Comparison of ENCODE assay signal across 20 cellular contexts in genomic region chr16:5895137-5895536, GRCh38.
DNase-seq lines count a peak whose midpoint lies in the region; ATAC-seq, FAIRE-seq and TF ChIP-seq lines count a peak whose summit lies in the region.
"Had no signal": no experiment of that assay in that cellular context is flagged by ENCODE, and none has a peak within 500 bp of the region (broad histone marks: within the 10 kb centered on the region; RNA-seq: fewer than 3 reads in every experiment).

No MANE protein-coding gene starts in this region.

- H3K4me3 ChIP-seq in astrocyte (ENCODE audit: insufficient read depth, low read depth, low read length), result no peak overlapping the region
- H3K4me3 ChIP-seq in naive thymus-derived CD4-positive, alpha-beta T cell (ENCODE audit: low read length), result no peak overlapping the region
- H3K4me3 ChIP-seq: BLaER1, Peyer's patch had no signal

- no peaks in the 10 kb centered on the region for H3K9me3 ChIP-seq in astrocyte (ENCODE audit: insufficient read depth, low read depth, low read length)
- no peaks in the 10 kb centered on the region for H3K9me3 ChIP-seq in naive thymus-derived CD4-positive, alpha-beta T cell (ENCODE audit: control insufficient read depth in 2 of 3, low read length in 3 of 3)
- H3K9me3 ChIP-seq: BLaER1, Peyer's patch had no signal

- H3K27me3 ChIP-seq in astrocyte (ENCODE audit: insufficient read depth, low read length), result no peaks in the 10 kb centered on the region
- H3K27me3 ChIP-seq in naive thymus-derived CD4-positive, alpha-beta T cell (ENCODE audit: control insufficient read depth in 2 of 2, insufficient read depth in 2 of 2, low read length in 2 of 2), result no peaks in the 10 kb centered on the region
- H3K27me3 ChIP-seq: BLaER1, Peyer's patch had no signal

- no peaks in the 10 kb centered on the region for H4K20me1 ChIP-seq in astrocyte (ENCODE audit: insufficient read depth, low read length)
- H4K20me1 ChIP-seq: BLaER1 had no signal

- H3K4me1 Mint-ChIP-seq in astrocyte (ENCODE audit: low read depth, unreplicated experiment), result peaks cover 2% of the 10 kb centered on the region
- no peaks in the 10 kb centered on the region for H3K4me1 Mint-ChIP-seq in naive thymus-derived CD4-positive, alpha-beta T cell

- POLR2A ChIA-PET in naive thymus-derived CD4-positive, alpha-beta T cell (lab: Charles Lee), result no interaction called here

- no peak overlapping the region for H3K4me3 Mint-ChIP-seq in astrocyte (ENCODE audit: unreplicated experiment)
- no peak overlapping the region for H3K4me3 Mint-ChIP-seq in naive thymus-derived CD4-positive, alpha-beta T cell
- H3K4me3 Mint-ChIP-seq: CD4-positive, alpha-beta T cell had no signal

- H3K36me3 ChIP-seq in astrocyte (ENCODE audit: insufficient read depth, low read length), result no peaks in the 10 kb centered on the region
- no peaks in the 10 kb centered on the region for H3K36me3 ChIP-seq in naive thymus-derived CD4-positive, alpha-beta T cell (ENCODE audit: control insufficient read depth in 2 of 3, insufficient read depth in 3 of 3, low read length in 3 of 3)
- H3K36me3 ChIP-seq: BLaER1, Peyer's patch had no signal

- H3K79me2 ChIP-seq in astrocyte (ENCODE audit: insufficient read depth, low read length), result no peaks in the 10 kb centered on the region

- H3K27me3 Mint-ChIP-seq in astrocyte (ENCODE audit: low read depth, unreplicated experiment), result peaks cover 7% of the 10 kb centered on the region
- no peaks in the 10 kb centered on the region for H3K27me3 Mint-ChIP-seq in naive thymus-derived CD4-positive, alpha-beta T cell
- H3K27me3 Mint-ChIP-seq: CD4-positive, alpha-beta T cell had no signal

- H3K27ac Mint-ChIP-seq in astrocyte (ENCODE audit: unreplicated experiment), result no peak overlapping the region
- no peak overlapping the region for H3K27ac Mint-ChIP-seq in naive thymus-derived CD4-positive, alpha-beta T cell
- H3K27ac Mint-ChIP-seq: CD4-positive, alpha-beta T cell had no signal

- no peaks in the 10 kb centered on the region for H3K36me3 Mint-ChIP-seq in astrocyte (ENCODE audit: low read depth, unreplicated experiment)
- H3K36me3 Mint-ChIP-seq in naive thymus-derived CD4-positive, alpha-beta T cell, result no peaks in the 10 kb centered on the region

- CTCF ChIA-PET in naive thymus-derived CD4-positive, alpha-beta T cell (lab: Charles Lee), result no interaction called here

- peak; percentile 73 for DNase-seq in RCC 7860 (ENCODE audit: low spot score)
- peak; percentile 69 for DNase-seq in astrocyte (ENCODE audit: low read depth)
- peak; percentile 10 for DNase-seq in iris pigment epithelial cell (ENCODE audit: low read depth)
- peak; percentile 27 for DNase-seq in urothelium cell line (ENCODE audit: low spot score)
- no peak for DNase-seq in stimulated activated naive CD8-positive, alpha-beta T cell treated with anti-CD3 and anti-CD28 coated beads, Interleukin-15, Interleukin-2, amounts not matched to agents 100 U/mL and 50 U/mL, for 24 hours
- DNase-seq in naive thymus-derived CD4-positive, alpha-beta T cell, result no peak
- DNase-seq: CD4-positive, alpha-beta T cell; COR-L47; DMS79; KBM-7; NCI-H1092; NCI-H1436 treated with DMSO at 0.1 percent for 48 hours; NCI-H1930; NCI-H345; NCI-H524 treated with DMSO at 0.1 percent for 48 hours; Peyer's patch; Right ventricle myocardium superior had no signal

- no peak overlapping the region for H3K9ac ChIP-seq in astrocyte (ENCODE audit: low read length)
- H3K9ac ChIP-seq: BLaER1 had no signal

- FAIRE-seq in RCC 7860 (lab: Jason Lieb, UNC), result no peak
- FAIRE-seq in astrocyte (lab: Jason Lieb, UNC), result no peak
- no peak for FAIRE-seq in urothelium cell line (lab: Jason Lieb, UNC)
- FAIRE-seq: H54 had no signal

- H3K4me2 ChIP-seq in astrocyte (ENCODE audit: low read length), result peak overlapping the region; percentile 34
- H3K4me2 ChIP-seq: BLaER1 had no signal

- peaks cover 13% of the 10 kb centered on the region for H3K4me1 ChIP-seq in astrocyte (ENCODE audit: insufficient read depth, low read length)
- no peaks in the 10 kb centered on the region for H3K4me1 ChIP-seq in naive thymus-derived CD4-positive, alpha-beta T cell (ENCODE audit: control insufficient read depth in 2 of 2, insufficient read depth in 2 of 2, low read length in 2 of 2)
- H3K4me1 ChIP-seq: BLaER1, Peyer's patch had no signal

- intact Hi-C loops in naive thymus-derived CD4-positive, alpha-beta T cell (cut with micrococcal nuclease), result no loop called here

- ATAC-seq in stimulated activated naive CD8-positive, alpha-beta T cell treated with anti-CD3 and anti-CD28 coated beads, Interleukin-15, Interleukin-2, amounts not matched to agents 100 U/mL and 50 U/mL, for 24 hours, result no peak
- no peak for ATAC-seq in naive thymus-derived CD4-positive, alpha-beta T cell
- no peak for ATAC-seq in HG03442 (IDR thresholded peaks at IDR 0.05; ENCODE audit: unreplicated experiment)

- peaks cover 7% of the 10 kb centered on the region for H3K9me3 Mint-ChIP-seq in astrocyte (ENCODE audit: unreplicated experiment)
- H3K9me3 Mint-ChIP-seq in naive thymus-derived CD4-positive, alpha-beta T cell, result peaks cover 4 to 27% (median 14%) of the 10 kb centered on the region in 11 donors

- no peak for TF ChIP-seq CTCF in astrocyte (IDR thresholded peaks at IDR 0.05; ENCODE audit: insufficient read depth, low read depth, low read length)

- no peak overlapping the region for H2AFZ ChIP-seq in astrocyte (ENCODE audit: low read depth, low read length)

- H3K27ac ChIP-seq in astrocyte (ENCODE audit: low read depth, low read length), result peak overlapping the region; percentile 23
- H3K27ac ChIP-seq in naive thymus-derived CD4-positive, alpha-beta T cell (ENCODE audit: low read depth, low read length), result no peak overlapping the region
- H3K27ac ChIP-seq: BLaER1, Peyer's patch had no signal

Comparison
In these comparisons a context has a peak if more than half of its experiments do, and no peak if none do; other contexts are left out.
1. DNase-seq: peak in RCC 7860 (single experiment), astrocyte (single experiment), iris pigment epithelial cell (single experiment) and urothelium cell line (single experiment); none in stimulated activated naive CD8-positive, alpha-beta T cell treated with anti-CD3 and anti-CD28 coated beads, Interleukin-15, Interleukin-2, amounts not matched to agents 100 U/mL and 50 U/mL, for 24 hours (single experiment) and naive thymus-derived CD4-positive, alpha-beta T cell (0 of 9).